Comparison of ENCODE assay signal across 8 cellular contexts in genomic region chr11:111454561-111455192, GRCh38. TPM values are rescaled to one million over a fixed set of nuclear protein-coding genes. Genes with fewer than 3 reads are reported as not detected.
DNase-seq lines count a peak whose midpoint lies in the region; ATAC-seq, FAIRE-seq and TF ChIP-seq lines count a peak whose summit lies in the region.

No MANE protein-coding gene starts in this region.

- FAIRE-seq in HTR-8/SVneo (lab: Jason Lieb, UNC) = peak; percentile 86

- DNase-seq in CD8-positive, alpha-beta T cell = peak in 6 of 7 experiments; percentile 19 to 61 (median 49)
- DNase-seq in HTR-8/SVneo (ENCODE audit: insufficient read length, low spot score) (peak; percentile 88), astrocyte of the hippocampus (ENCODE audit: low read depth, low spot score) (peak; percentile 84), iPS-NIHi11 (ENCODE audit: low spot score) (peak; percentile 85), NCI-H128 (lab: John Stamatoyannopoulos, UW; ENCODE audit: unreplicated experiment) (no peak)
- peak; percentile 43 for DNase-seq in stimulated activated CD8-positive, alpha-beta memory T cell treated with anti-CD3 and anti-CD28 coated beads, Interleukin-12 subunit alpha, Interleukin-12 subunit beta, amount 100 ng/mL, for 1 hour (ENCODE audit: low read depth)

- no peaks in the 10 kb centered on the region for H3K4me1 Mint-ChIP-seq in CD8-positive, alpha-beta T cell (ENCODE audit: low read depth)

- H3K36me3 Mint-ChIP-seq in CD8-positive, alpha-beta T cell = no peaks in the 10 kb centered on the region

- no peak overlapping the region for H3K4me3 ChIP-seq in CD8-positive, alpha-beta T cell (ENCODE audit: low read depth, low read length)

- H3K9me3 ChIP-seq in CD8-positive, alpha-beta T cell (ENCODE audit: low read length) = no peaks in the 10 kb centered on the region

- peak; percentile 61 for ATAC-seq in CD8-positive, alpha-beta T cell
- peak; percentile 91 for ATAC-seq in SK-N-SH treated with all-trans-retinoic acid at 6 μM for 48 hours
- ATAC-seq in HG02642 (IDR thresholded peaks at IDR 0.05; ENCODE audit: poor library complexity, unreplicated experiment) = no peak

- no peak overlapping the region for H3K4me3 Mint-ChIP-seq in CD8-positive, alpha-beta T cell

- H3K27me3 Mint-ChIP-seq in CD8-positive, alpha-beta T cell (ENCODE audit: low read depth) = peaks cover 8% of the 10 kb centered on the region

- POLR2A ChIA-PET in CD8-positive, alpha-beta T cell (lab: Charles Lee) = no interaction called here

- H3K27ac Mint-ChIP-seq in CD8-positive, alpha-beta T cell = no peak overlapping the region

- TF ChIP-seq CTCF in CD8-positive, alpha-beta T cell (IDR thresholded peaks at IDR 0.05) = peak; percentile 20

- H3K27ac ChIP-seq in CD8-positive, alpha-beta T cell (ENCODE audit: low read depth, low read length) = no peak overlapping the region

- no peaks in the 10 kb centered on the region for H3K36me3 ChIP-seq in CD8-positive, alpha-beta T cell (ENCODE audit: insufficient read depth, low read length)

- H3K27me3 ChIP-seq in CD8-positive, alpha-beta T cell (ENCODE audit: insufficient read depth, low read length) = no peaks in the 10 kb centered on the region

- intact Hi-C loops in CD8-positive, alpha-beta T cell (cut with DNase I, micrococcal nuclease) = loop anchor here (2.0 to 10.0 kb wide), 5 partner anchors 90 to 388 kb away; partner anchors contain the start of gene LAYN (in 1 of the 2)

- no peaks in the 10 kb centered on the region for H3K4me1 ChIP-seq in CD8-positive, alpha-beta T cell (ENCODE audit: insufficient read depth, low read length)

- no peaks in the 10 kb centered on the region for H3K9me3 Mint-ChIP-seq in CD8-positive, alpha-beta T cell

- CTCF ChIA-PET in CD8-positive, alpha-beta T cell (lab: Charles Lee) = interaction anchor here (1.1 to 2.5 kb wide), 5 partner anchors 8 to 171 kb away, joined by 3 to 8 read pairs (median 5); no protein-coding TSS in a partner anchor

TF ChIP-seq in SK-N-SH treated with all-trans-retinoic acid at 6 μM for 48 hours, 23 proteins besides CTCF, POLR2A, EP300 and RAD21:
- no peak for TF ChIP-seq PPARA (CRISPR knock-in tag; IDR thresholded peaks at IDR 0.05; ENCODE audit: borderline replicate concordance)
- TF ChIP-seq ESRRG (CRISPR knock-in tag; IDR thresholded peaks at IDR 0.05) = no peak
- no peak for TF ChIP-seq PATZ1 (CRISPR knock-in tag; IDR thresholded peaks at IDR 0.05; ENCODE audit: borderline replicate concordance)
- TF ChIP-seq CSRNP3 (CRISPR knock-in tag; IDR thresholded peaks at IDR 0.05) = no peak
- no peak for TF ChIP-seq BACH2 (CRISPR knock-in tag; IDR thresholded peaks at IDR 0.05; ENCODE audit: borderline replicate concordance)
- TF ChIP-seq ZNF70 (CRISPR knock-in tag; IDR thresholded peaks at IDR 0.05) = no peak
- no peak for TF ChIP-seq ISL1 (CRISPR knock-in tag; IDR thresholded peaks at IDR 0.05)
- TF ChIP-seq ZNF565 (CRISPR knock-in tag; conservative IDR thresholded peaks at IDR 0.05; ENCODE audit: low read depth) = no peak
- TF ChIP-seq ZC3H10 (CRISPR knock-in tag; IDR thresholded peaks at IDR 0.05) = no peak
- no peak for TF ChIP-seq TSHZ2 (CRISPR knock-in tag; IDR thresholded peaks at IDR 0.05)
- no peak for TF ChIP-seq ZFP30 (CRISPR knock-in tag; IDR thresholded peaks at IDR 0.05)
- no peak for TF ChIP-seq OSR1 (CRISPR knock-in tag; IDR thresholded peaks at IDR 0.05)
- TF ChIP-seq ARNTL (CRISPR knock-in tag; IDR thresholded peaks at IDR 0.05; ENCODE audit: borderline replicate concordance, low read depth) = no peak
TF ChIP-seq in SK-N-SH treated with all-trans-retinoic acid at 6 μM for 48 hours: peak in this region for 0.

RNA-seq across cellular contexts. Expression of gene BTG4, which starts 57.5 kb away (rescaled TPM):
- total RNA-seq in CD8-positive, alpha-beta T cell = not detected

RNA-seq across cellular contexts. Expression of gene HOATZ, which starts 59.9 kb away (rescaled TPM):
- total RNA-seq in CD8-positive, alpha-beta T cell = not detected
